1 cellular context compared by ENCODE assay signal in the genomic region with DNA sequence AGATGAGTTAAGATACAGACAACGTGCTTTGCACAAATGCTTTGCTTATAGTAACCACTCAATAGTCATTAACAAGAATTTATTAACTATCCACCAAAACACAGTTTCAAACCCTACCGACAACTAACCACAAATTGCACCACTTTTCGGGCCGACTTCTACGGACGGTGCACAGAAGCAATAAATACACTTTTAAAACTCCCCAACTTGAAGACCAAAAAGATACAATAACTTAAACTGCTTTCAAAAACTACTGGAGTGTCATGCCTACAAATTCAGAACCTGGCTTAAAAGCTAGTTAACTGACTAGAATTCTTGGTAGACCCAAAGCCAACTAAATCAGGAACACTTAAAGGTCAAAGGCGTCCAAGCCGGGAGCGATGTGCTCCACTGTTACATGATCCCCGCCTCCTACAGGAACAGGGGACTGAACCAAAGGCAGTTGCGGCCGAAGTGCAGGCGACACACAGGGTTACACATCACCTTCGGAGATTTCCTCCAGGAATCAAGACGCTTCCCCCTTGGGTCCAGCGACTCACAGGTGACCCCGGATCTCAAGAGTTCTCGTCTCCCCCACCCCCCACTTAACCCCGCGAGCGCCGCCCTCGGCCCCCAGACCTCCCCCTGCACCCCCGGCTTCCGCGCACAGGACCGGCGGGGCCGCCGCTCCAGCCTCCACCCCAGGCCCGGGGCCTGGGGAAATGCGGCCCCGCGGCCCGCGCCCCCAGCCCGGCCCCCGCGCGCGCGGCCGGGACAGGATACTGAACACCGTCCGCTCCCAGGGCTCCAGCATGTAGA.
TF ChIP-seq lines count a peak whose summit lies in the region.

No MANE protein-coding gene starts in this region.

TF ChIP-seq in HepG2, 621 proteins besides CTCF, POLR2A, EP300 and RAD21 (continued from another document):
- TF ChIP-seq, protein P1, sequence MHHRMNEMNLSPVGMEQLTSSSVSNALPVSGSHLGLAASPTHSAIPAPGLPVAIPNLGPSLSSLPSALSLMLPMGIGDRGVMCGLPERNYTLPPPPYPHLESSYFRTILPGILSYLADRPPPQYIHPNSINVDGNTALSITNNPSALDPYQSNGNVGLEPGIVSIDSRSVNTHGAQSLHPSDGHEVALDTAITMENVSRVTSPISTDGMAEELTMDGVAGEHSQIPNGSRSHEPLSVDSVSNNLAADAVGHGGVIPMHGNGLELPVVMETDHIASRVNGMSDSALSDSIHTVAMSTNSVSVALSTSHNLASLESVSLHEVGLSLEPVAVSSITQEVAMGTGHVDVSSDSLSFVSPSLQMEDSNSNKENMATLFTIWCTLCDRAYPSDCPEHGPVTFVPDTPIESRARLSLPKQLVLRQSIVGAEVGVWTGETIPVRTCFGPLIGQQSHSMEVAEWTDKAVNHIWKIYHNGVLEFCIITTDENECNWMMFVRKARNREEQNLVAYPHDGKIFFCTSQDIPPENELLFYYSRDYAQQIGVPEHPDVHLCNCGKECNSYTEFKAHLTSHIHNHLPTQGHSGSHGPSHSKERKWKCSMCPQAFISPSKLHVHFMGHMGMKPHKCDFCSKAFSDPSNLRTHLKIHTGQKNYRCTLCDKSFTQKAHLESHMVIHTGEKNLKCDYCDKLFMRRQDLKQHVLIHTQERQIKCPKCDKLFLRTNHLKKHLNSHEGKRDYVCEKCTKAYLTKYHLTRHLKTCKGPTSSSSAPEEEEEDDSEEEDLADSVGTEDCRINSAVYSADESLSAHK (CRISPR knock-in tag; IDR thresholded peaks at IDR 0.05; ENCODE audit: borderline replicate concordance), result no peak
- TF ChIP-seq, protein P2, sequence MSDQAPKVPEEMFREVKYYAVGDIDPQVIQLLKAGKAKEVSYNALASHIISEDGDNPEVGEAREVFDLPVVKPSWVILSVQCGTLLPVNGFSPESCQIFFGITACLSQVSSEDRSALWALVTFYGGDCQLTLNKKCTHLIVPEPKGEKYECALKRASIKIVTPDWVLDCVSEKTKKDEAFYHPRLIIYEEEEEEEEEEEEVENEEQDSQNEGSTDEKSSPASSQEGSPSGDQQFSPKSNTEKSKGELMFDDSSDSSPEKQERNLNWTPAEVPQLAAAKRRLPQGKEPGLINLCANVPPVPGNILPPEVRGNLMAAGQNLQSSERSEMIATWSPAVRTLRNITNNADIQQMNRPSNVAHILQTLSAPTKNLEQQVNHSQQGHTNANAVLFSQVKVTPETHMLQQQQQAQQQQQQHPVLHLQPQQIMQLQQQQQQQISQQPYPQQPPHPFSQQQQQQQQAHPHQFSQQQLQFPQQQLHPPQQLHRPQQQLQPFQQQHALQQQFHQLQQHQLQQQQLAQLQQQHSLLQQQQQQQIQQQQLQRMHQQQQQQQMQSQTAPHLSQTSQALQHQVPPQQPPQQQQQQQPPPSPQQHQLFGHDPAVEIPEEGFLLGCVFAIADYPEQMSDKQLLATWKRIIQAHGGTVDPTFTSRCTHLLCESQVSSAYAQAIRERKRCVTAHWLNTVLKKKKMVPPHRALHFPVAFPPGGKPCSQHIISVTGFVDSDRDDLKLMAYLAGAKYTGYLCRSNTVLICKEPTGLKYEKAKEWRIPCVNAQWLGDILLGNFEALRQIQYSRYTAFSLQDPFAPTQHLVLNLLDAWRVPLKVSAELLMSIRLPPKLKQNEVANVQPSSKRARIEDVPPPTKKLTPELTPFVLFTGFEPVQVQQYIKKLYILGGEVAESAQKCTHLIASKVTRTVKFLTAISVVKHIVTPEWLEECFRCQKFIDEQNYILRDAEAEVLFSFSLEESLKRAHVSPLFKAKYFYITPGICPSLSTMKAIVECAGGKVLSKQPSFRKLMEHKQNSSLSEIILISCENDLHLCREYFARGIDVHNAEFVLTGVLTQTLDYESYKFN (CRISPR knock-in tag; conservative IDR thresholded peaks at IDR 0.05), result peak; percentile 28; the same call in 1 of the 2 replicates
- TF ChIP-seq TSC22D2 (CRISPR knock-in tag; IDR thresholded peaks at IDR 0.05; ENCODE audit: borderline replicate concordance), result peak; percentile 25
- 0 out of 2 replicates have a peak, but pooled peaks have one; percentile 50 for TF ChIP-seq CSRNP2 (CRISPR knock-in tag; conservative IDR thresholded peaks at IDR 0.05; ENCODE audit: low read depth)
